Comparison of ENCODE assay signal across 24 cellular contexts in the genomic region with DNA sequence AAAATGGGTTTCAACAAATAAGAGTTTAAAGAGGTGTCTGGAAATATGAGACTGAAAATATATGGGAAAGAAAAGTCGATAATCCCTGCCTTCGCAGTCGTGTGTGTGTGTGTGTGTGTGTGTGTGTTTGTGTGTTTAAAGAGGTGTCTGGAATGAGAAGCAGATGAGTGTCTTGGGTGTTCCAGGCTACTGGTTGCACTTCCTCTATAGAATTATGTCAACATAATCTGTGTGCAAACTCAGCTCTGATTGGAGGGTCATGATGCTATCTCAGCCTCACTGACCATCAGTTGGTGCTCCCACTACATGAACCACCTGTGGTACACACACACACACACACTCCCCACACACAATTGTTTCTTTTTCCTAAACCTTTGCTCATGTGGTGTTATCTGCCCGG.
"Had no signal": no experiment of that assay in that cellular context is flagged by ENCODE, and none has a peak within 500 bp of the region (broad histone marks: within the 10 kb centered on the region; RNA-seq: fewer than 3 reads in every experiment).

No MANE protein-coding gene starts in this region.

- H3K4me2 ChIP-seq: PC-9 had no signal

- H3K27me3 ChIP-seq: Peyer's patch, SJSA1 had no signal

- H3K4me3 ChIP-seq: MG63, PC-9, Peyer's patch, SJSA1, SK-N-MC had no signal

- H3K27ac ChIP-seq: HL-60, PC-9, Peyer's patch, SJSA1, SK-N-MC had no signal

- H3K9me3 ChIP-seq: MG63, Peyer's patch, SJSA1 had no signal

- H3K4me1 ChIP-seq: Peyer's patch, SJSA1 had no signal

- FAIRE-seq: HTR-8/SVneo had no signal

- H3K36me3 ChIP-seq: MG63, Peyer's patch, SJSA1 had no signal

- DNase-seq: KBM-7, MG63, NCI-H1092, NCI-H1105 treated with DMSO at 0.1 percent for 48 hours, NCI-H1417 treated with DMSO at 0.1 percent for 48 hours, NCI-H146, NCI-H1694 treated with DMSO at 0.1 percent for 48 hours, NCI-H2029 treated with DMSO at 0.1 percent for 48 hours, NCI-H2171 treated with DMSO at 0.1 percent for 48 hours, NCI-H345, NCI-H446 treated with DMSO at 0.1 percent for 48 hours, NCI-H524 treated with DMSO at 0.1 percent for 48 hours, NCI-H69, NCI-H774, OCI-M1, PC-9, Peyer's patch, Right ventricle myocardium superior, SIG-M5, T-cell had no signal

- H2AFZ ChIP-seq: PC-9 had no signal
